Comparison of ENCODE assay signal across 1 cellular context in genomic region chr19:10514211-10515145, GRCh38.
A peak's percentile ranks its signal among the peaks of the same experiment; 100 is the strongest.
TF ChIP-seq lines count a peak whose summit lies in the region.

No MANE protein-coding gene starts in this region.

TF ChIP-seq in H1, 55 proteins besides CTCF, POLR2A, EP300 and RAD21:
- peak; percentile 19 for TF ChIP-seq CREB1 (IDR thresholded peaks at IDR 0.05)
- TF ChIP-seq TEAD4 (IDR thresholded peaks at IDR 0.05; ENCODE audit: low read depth, low read length): peak; percentile 79; the same call in 1 of the 2 replicates
- no peak for TF ChIP-seq USF2 (IDR thresholded peaks at IDR 0.05; ENCODE audit: low read length)
- no peak for TF ChIP-seq MAFK (IDR thresholded peaks at IDR 0.05; ENCODE audit: low read depth, low read length)
- no peak for TF ChIP-seq GTF2F1 (IDR thresholded peaks at IDR 0.05; ENCODE audit: borderline replicate concordance, low read depth, low read length)
- TF ChIP-seq GABPA (IDR thresholded peaks at IDR 0.05; ENCODE audit: borderline replicate concordance, insufficient read depth, low read length): no peak
- TF ChIP-seq, protein P1, sequence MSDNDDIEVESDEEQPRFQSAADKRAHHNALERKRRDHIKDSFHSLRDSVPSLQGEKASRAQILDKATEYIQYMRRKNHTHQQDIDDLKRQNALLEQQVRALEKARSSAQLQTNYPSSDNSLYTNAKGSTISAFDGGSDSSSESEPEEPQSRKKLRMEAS (IDR thresholded peaks at IDR 0.05): no peak; the same call in 1 of the 2 replicates
- peak; percentile 88 for TF ChIP-seq EZH2 (IDR thresholded peaks at IDR 0.05; ENCODE audit: low read depth, low read length, severe bottlenecking)
- peak; percentile 75 for TF ChIP-seq KDM4A (IDR thresholded peaks at IDR 0.05; ENCODE audit: low read depth, low read length, severe bottlenecking)
- TF ChIP-seq CBX8 (IDR thresholded peaks at IDR 0.05; ENCODE audit: borderline replicate concordance, low read depth, low read length): no peak
- peak; percentile 92 for TF ChIP-seq SUZ12 (IDR thresholded peaks at IDR 0.05; ENCODE audit: low read length)
- TF ChIP-seq JUN (IDR thresholded peaks at IDR 0.05; ENCODE audit: low read depth, low read length): no peak
- TF ChIP-seq TBP (IDR thresholded peaks at IDR 0.05; ENCODE audit: low read depth, low read length): no peak
- TF ChIP-seq SIX5 (IDR thresholded peaks at IDR 0.05; ENCODE audit: low read depth, low read length): no peak
- no peak for TF ChIP-seq ZNF274 (IDR thresholded peaks at IDR 0.05; ENCODE audit: borderline replicate concordance, extremely low read depth, low read length)
- TF ChIP-seq TAF1 (IDR thresholded peaks at IDR 0.05; ENCODE audit: low read depth, low read length): 0 out of 2 replicates have a peak, but pooled peaks have one; percentile 8
- peak; percentile 94 for TF ChIP-seq ASH2L (IDR thresholded peaks at IDR 0.05; ENCODE audit: low read length)
- TF ChIP-seq TCF12 (IDR thresholded peaks at IDR 0.05; ENCODE audit: low read depth, low read length): 0 out of 2 replicates have a peak, but pooled peaks have one; percentile 5
- TF ChIP-seq RNF2 (IDR thresholded peaks at IDR 0.05; ENCODE audit: borderline replicate concordance, low read depth, low read length, missing control alignments, poor library complexity, severe bottlenecking): peak; percentile 43
- TF ChIP-seq HDAC2 (IDR thresholded peaks at IDR 0.05; ENCODE audit: borderline replicate concordance in 1 of 2, low read depth in 2 of 2, low read length in 2 of 2): peak in 1 of 2 experiments; percentile 60; a peak in 1 of 4 replicates
- TF ChIP-seq TAF7 (optimal IDR thresholded peaks at IDR 0.05; ENCODE audit: borderline replicate concordance, low read depth, low read length): no peak
- TF ChIP-seq HDAC6 (IDR thresholded peaks at IDR 0.05; ENCODE audit: low read depth, low read length): no peak
- TF ChIP-seq KDM1A (IDR thresholded peaks at IDR 0.05; ENCODE audit: borderline replicate concordance, low read length): no peak
- no peak for TF ChIP-seq POU5F1 (IDR thresholded peaks at IDR 0.05; ENCODE audit: low read depth, low read length)
- no peak for TF ChIP-seq CBX5 (IDR thresholded peaks at IDR 0.05; ENCODE audit: low read depth, low read length)
- TF ChIP-seq, protein P2, sequence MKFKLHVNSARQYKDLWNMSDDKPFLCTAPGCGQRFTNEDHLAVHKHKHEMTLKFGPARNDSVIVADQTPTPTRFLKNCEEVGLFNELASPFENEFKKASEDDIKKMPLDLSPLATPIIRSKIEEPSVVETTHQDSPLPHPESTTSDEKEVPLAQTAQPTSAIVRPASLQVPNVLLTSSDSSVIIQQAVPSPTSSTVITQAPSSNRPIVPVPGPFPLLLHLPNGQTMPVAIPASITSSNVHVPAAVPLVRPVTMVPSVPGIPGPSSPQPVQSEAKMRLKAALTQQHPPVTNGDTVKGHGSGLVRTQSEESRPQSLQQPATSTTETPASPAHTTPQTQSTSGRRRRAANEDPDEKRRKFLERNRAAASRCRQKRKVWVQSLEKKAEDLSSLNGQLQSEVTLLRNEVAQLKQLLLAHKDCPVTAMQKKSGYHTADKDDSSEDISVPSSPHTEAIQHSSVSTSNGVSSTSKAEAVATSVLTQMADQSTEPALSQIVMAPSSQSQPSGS (IDR thresholded peaks at IDR 0.05; ENCODE audit: low read length): no peak
- no peak for TF ChIP-seq SIN3A (conservative IDR thresholded peaks at IDR 0.05 in 1 of 2, IDR thresholded peaks at IDR 0.05 in 1 of 2; ENCODE audit: low read depth in 1 of 2, low read length in 2 of 2)
- TF ChIP-seq PHF8 (conservative IDR thresholded peaks at IDR 0.05; ENCODE audit: low read depth, low read length): no peak
- TF ChIP-seq JUND (IDR thresholded peaks at IDR 0.05; ENCODE audit: low read length): no peak
- TF ChIP-seq YY1 (IDR thresholded peaks at IDR 0.05; ENCODE audit: low read depth, low read length): no peak; the same call in 1 of the 2 replicates
- peak; percentile 35; the same call in 1 of the 2 replicates for TF ChIP-seq NRF1 (IDR thresholded peaks at IDR 0.05; ENCODE audit: low read depth, low read length)
- no peak for TF ChIP-seq CTBP2 (IDR thresholded peaks at IDR 0.05; ENCODE audit: borderline replicate concordance, insufficient read depth, insufficient read length, low read length)
- TF ChIP-seq, protein P3, sequence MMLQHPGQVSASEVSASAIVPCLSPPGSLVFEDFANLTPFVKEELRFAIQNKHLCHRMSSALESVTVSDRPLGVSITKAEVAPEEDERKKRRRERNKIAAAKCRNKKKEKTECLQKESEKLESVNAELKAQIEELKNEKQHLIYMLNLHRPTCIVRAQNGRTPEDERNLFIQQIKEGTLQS (IDR thresholded peaks at IDR 0.05; ENCODE audit: insufficient read depth, low read depth, low read length): no peak
- TF ChIP-seq CHD1 (IDR thresholded peaks at IDR 0.05; ENCODE audit: low read depth, low read length): no peak
- peak; percentile 44; the same call in 1 of the 2 replicates for TF ChIP-seq E2F6 (IDR thresholded peaks at IDR 0.05)
- no peak for TF ChIP-seq RXRA (IDR thresholded peaks at IDR 0.05; ENCODE audit: insufficient read depth, low read depth, low read length)
- TF ChIP-seq CHD2 (IDR thresholded peaks at IDR 0.05; ENCODE audit: low read length): no peak
- TF ChIP-seq KDM5A (IDR thresholded peaks at IDR 0.05; ENCODE audit: low read length): no peak
- TF ChIP-seq RBBP5 (IDR thresholded peaks at IDR 0.05; ENCODE audit: borderline replicate concordance, low read depth, low read length): no peak
- TF ChIP-seq RFX5 (IDR thresholded peaks at IDR 0.05; ENCODE audit: borderline replicate concordance, low read depth, low read length): no peak
- TF ChIP-seq, protein P4, sequence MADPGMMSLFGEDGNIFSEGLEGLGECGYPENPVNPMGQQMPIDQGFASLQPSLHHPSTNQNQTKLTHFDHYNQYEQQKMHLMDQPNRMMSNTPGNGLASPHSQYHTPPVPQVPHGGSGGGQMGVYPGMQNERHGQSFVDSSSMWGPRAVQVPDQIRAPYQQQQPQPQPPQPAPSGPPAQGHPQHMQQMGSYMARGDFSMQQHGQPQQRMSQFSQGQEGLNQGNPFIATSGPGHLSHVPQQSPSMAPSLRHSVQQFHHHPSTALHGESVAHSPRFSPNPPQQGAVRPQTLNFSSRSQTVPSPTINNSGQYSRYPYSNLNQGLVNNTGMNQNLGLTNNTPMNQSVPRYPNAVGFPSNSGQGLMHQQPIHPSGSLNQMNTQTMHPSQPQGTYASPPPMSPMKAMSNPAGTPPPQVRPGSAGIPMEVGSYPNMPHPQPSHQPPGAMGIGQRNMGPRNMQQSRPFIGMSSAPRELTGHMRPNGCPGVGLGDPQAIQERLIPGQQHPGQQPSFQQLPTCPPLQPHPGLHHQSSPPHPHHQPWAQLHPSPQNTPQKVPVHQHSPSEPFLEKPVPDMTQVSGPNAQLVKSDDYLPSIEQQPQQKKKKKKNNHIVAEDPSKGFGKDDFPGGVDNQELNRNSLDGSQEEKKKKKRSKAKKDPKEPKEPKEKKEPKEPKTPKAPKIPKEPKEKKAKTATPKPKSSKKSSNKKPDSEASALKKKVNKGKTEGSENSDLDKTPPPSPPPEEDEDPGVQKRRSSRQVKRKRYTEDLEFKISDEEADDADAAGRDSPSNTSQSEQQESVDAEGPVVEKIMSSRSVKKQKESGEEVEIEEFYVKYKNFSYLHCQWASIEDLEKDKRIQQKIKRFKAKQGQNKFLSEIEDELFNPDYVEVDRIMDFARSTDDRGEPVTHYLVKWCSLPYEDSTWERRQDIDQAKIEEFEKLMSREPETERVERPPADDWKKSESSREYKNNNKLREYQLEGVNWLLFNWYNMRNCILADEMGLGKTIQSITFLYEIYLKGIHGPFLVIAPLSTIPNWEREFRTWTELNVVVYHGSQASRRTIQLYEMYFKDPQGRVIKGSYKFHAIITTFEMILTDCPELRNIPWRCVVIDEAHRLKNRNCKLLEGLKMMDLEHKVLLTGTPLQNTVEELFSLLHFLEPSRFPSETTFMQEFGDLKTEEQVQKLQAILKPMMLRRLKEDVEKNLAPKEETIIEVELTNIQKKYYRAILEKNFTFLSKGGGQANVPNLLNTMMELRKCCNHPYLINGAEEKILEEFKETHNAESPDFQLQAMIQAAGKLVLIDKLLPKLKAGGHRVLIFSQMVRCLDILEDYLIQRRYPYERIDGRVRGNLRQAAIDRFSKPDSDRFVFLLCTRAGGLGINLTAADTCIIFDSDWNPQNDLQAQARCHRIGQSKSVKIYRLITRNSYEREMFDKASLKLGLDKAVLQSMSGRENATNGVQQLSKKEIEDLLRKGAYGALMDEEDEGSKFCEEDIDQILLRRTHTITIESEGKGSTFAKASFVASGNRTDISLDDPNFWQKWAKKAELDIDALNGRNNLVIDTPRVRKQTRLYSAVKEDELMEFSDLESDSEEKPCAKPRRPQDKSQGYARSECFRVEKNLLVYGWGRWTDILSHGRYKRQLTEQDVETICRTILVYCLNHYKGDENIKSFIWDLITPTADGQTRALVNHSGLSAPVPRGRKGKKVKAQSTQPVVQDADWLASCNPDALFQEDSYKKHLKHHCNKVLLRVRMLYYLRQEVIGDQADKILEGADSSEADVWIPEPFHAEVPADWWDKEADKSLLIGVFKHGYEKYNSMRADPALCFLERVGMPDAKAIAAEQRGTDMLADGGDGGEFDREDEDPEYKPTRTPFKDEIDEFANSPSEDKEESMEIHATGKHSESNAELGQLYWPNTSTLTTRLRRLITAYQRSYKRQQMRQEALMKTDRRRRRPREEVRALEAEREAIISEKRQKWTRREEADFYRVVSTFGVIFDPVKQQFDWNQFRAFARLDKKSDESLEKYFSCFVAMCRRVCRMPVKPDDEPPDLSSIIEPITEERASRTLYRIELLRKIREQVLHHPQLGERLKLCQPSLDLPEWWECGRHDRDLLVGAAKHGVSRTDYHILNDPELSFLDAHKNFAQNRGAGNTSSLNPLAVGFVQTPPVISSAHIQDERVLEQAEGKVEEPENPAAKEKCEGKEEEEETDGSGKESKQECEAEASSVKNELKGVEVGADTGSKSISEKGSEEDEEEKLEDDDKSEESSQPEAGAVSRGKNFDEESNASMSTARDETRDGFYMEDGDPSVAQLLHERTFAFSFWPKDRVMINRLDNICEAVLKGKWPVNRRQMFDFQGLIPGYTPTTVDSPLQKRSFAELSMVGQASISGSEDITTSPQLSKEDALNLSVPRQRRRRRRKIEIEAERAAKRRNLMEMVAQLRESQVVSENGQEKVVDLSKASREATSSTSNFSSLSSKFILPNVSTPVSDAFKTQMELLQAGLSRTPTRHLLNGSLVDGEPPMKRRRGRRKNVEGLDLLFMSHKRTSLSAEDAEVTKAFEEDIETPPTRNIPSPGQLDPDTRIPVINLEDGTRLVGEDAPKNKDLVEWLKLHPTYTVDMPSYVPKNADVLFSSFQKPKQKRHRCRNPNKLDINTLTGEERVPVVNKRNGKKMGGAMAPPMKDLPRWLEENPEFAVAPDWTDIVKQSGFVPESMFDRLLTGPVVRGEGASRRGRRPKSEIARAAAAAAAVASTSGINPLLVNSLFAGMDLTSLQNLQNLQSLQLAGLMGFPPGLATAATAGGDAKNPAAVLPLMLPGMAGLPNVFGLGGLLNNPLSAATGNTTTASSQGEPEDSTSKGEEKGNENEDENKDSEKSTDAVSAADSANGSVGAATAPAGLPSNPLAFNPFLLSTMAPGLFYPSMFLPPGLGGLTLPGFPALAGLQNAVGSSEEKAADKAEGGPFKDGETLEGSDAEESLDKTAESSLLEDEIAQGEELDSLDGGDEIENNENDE (IDR thresholded peaks at IDR 0.05; ENCODE audit: insufficient replicate concordance, low read length): no peak
- TF ChIP-seq SRF (IDR thresholded peaks at IDR 0.05; ENCODE audit: low read depth, low read length): no peak
- TF ChIP-seq NANOG (IDR thresholded peaks at IDR 0.05; ENCODE audit: insufficient read depth, low read depth, low read length, poor library complexity, severe bottlenecking): no peak
- TF ChIP-seq SP4 (IDR thresholded peaks at IDR 0.05; ENCODE audit: low read length): no peak
TF ChIP-seq in H1: peak in this region for 12.
